Comparison of ENCODE assay signal across 12 cellular contexts in the genomic region with DNA sequence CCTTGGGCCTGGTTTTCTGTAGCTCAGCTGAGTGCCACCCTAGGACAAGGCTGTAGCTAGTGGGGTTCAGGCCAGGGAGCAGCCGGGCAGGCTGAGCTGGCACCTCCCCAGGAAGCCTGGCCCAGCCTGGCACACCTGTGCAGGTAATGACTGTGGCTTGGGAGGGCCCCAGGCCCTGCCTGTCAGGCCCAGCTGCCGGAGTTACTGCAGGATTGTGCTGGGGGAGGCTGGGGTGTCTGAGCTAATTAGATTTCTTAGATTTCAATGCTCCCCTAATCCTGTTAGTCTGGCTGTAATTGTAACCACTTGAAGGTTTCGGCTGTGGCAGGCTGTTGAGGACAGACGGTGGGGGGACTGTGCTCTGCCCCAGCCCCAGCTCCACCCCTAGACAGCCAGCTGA. TPM values are rescaled to one million over a fixed set of nuclear protein-coding genes. Genes with fewer than 3 reads are reported as not detected.
DNase-seq lines count a peak whose midpoint lies in the region; ATAC-seq, FAIRE-seq and TF ChIP-seq lines count a peak whose summit lies in the region.
"Had no signal": no experiment of that assay in that cellular context is flagged by ENCODE, and none has a peak within 500 bp of the region (broad histone marks: within the 10 kb centered on the region; RNA-seq: fewer than 3 reads in every experiment).

No MANE protein-coding gene starts in this region.

- no peak overlapping the region for H3K4me3 ChIP-seq in PC-9
- H3K4me3 ChIP-seq in gastroesophageal sphincter, result no peak overlapping the region
- peak overlapping the region in 1 of 4 donors; percentile 9 for H3K4me3 ChIP-seq in pancreas
- H3K4me3 ChIP-seq: tibial artery had no signal

- BruUV-seq in PC-9 (replicated peaks; lab: Mats Ljungman, UMichigan), result no TSS peak

- POLR2A ChIA-PET in PC-9 (lab: Charles Lee; ENCODE audit: unreplicated experiment), result interaction anchor here (0.5 to 0.7 kb wide), 3 partner anchors 13 to 88 kb away, joined by 3 to 22 read pairs (median 5); no protein-coding TSS in a partner anchor

- no peak for TF ChIP-seq POLR2A in gastroesophageal sphincter (IDR thresholded peaks at IDR 0.05)

- H3K4me1 ChIP-seq in PC-9 (replicated peaks; ENCODE audit: insufficient read depth) (peaks cover 82% of the 10 kb centered on the region), gastroesophageal sphincter (peaks cover 19 to 86% (median 76%) of the 10 kb centered on the region in 3 donors), pancreas (peaks cover 70 to 83% (median 71%) of the 10 kb centered on the region in 3 donors)

- WGBS in gastroesophageal sphincter (ENCODE audit: low coverage in 1 of 2), 2 donors, result no CpG with 5 or more reads among the region's 4 CpGs
- WGBS in pancreas, 2 donors, result 10 to 11% methylated on average over 4 of the region's 4 CpGs

- CTCF ChIA-PET in PC-9 (lab: Charles Lee), result no interaction called here

- peaks cover 54% of the 10 kb centered on the region for H4K20me1 ChIP-seq in PC-9 (ENCODE audit: insufficient read depth)

- FAIRE-seq in pancreas (lab: Jason Lieb, UNC), result no peak

- H3K27ac ChIP-seq in PC-9 (no peak overlapping the region), gastroesophageal sphincter (peak overlapping the region in 3 of 4 donors; percentile 92 to 99 (median 98)), pancreas (peak overlapping the region; percentile 52 to 94 (median 80))
- H3K27ac ChIP-seq: tibial artery had no signal

- no peak for ATAC-seq in gastroesophageal sphincter
- ATAC-seq in pancreas, result peak; percentile 53 to 60 (median 57)
- ATAC-seq in omental fat pad (ENCODE audit: low FRiP score), result no peak
- no peak for ATAC-seq in GM18511 (IDR thresholded peaks at IDR 0.05; ENCODE audit: unreplicated experiment)
- ATAC-seq: WTC11 had no signal

- H3F3A ChIP-seq in PC-9 (ENCODE audit: insufficient read depth, low read depth), result peaks cover 26% of the 10 kb centered on the region

- H3K9me3 ChIP-seq in PC-9 (ENCODE audit: insufficient read depth, low read depth) (no peaks in the 10 kb centered on the region), gastroesophageal sphincter (no peaks in the 10 kb centered on the region), pancreas (no peaks in the 10 kb centered on the region)
- H3K9me3 ChIP-seq: tibial artery had no signal

- no peak overlapping the region for H2AFZ ChIP-seq in PC-9

- intact Hi-C loops in PC-9 (cut with micrococcal nuclease; ENCODE audit: unreplicated experiment) (loop anchor here (5.0 to 10.0 kb wide), 2 partner anchors 38 to 860 kb away; no protein-coding TSS in a partner anchor), pancreas (cut with DNase I) (loop anchor here in 2 of 3 donors (5.0 to 10.0 kb wide), 3 partner anchors 38 to 120 kb away; no protein-coding TSS in a partner anchor)

- no peaks in the 10 kb centered on the region for H3K27me3 ChIP-seq in PC-9 (ENCODE audit: insufficient read depth, low read depth)
- H3K27me3 ChIP-seq in gastroesophageal sphincter, result no peaks in the 10 kb centered on the region
- H3K27me3 ChIP-seq in pancreas, result no peaks in the 10 kb centered on the region
- H3K27me3 ChIP-seq: tibial artery had no signal

- peaks cover 100% of the 10 kb centered on the region for H3K79me2 ChIP-seq in PC-9 (ENCODE audit: low read depth)

- DNase-seq in D341Med (ENCODE audit: low spot score), result peak; percentile 36
- DNase-seq in PC-9, result peak in 1 of 2 experiments; percentile 67
- peak; percentile 74 to 94 (median 86) for DNase-seq in pancreas
- DNase-seq in activated CD4-positive, alpha-beta T cell treated with anti-CD3 and anti-CD28 coated beads, Interleukin-2, amount 50 U/mL, for 4 hours, result no peak
- no peak for DNase-seq in omental fat pad (ENCODE audit: low spot score)
- DNase-seq in ureter (ENCODE audit: low spot score), result no peak
- DNase-seq: KBM-7, SIG-M5, tibial artery had no signal

- TF ChIP-seq CTCF in PC-9 (conservative IDR thresholded peaks at IDR 0.05) (no peak), gastroesophageal sphincter (IDR thresholded peaks at IDR 0.05) (no peak), pancreas (IDR thresholded peaks at IDR 0.05) (no peak), omental fat pad (IDR thresholded peaks at IDR 0.05) (no peak)

- H3K9me2 ChIP-seq in PC-9 (ENCODE audit: insufficient read depth), result no peaks in the 10 kb centered on the region

- H3K36me3 ChIP-seq in PC-9 (ENCODE audit: low read depth) (no peaks in the 10 kb centered on the region), gastroesophageal sphincter (no peaks in the 10 kb centered on the region), pancreas (no peaks in the 10 kb centered on the region)
- H3K36me3 ChIP-seq: tibial artery had no signal

- TF ChIP-seq EP300 in gastroesophageal sphincter (IDR thresholded peaks at IDR 0.05), result no peak

- H3K4me2 ChIP-seq in PC-9, result peak overlapping the region; percentile 19

RNA-seq across cellular contexts. Expression of a gene that starts 6.0 kb away (rescaled TPM):
- 47.6 and 48.5 TPM in 2 replicates for total RNA-seq in PC-9 (2021)
- total RNA-seq in gastroesophageal sphincter, result 10 to 100 TPM; 36.3 to 79.2 (median 67.1) TPM
- total RNA-seq in pancreas, result 10 to 100 TPM; 21.3 to 45.0 (median 23.5) TPM
- polyA plus RNA-seq in pancreas, result 10 to 100 TPM; 14.5 to 20.8 TPM
- total RNA-seq in omental fat pad, result 10 to 100 TPM; 24.2 to 64.8 (median 43.1) TPM
- 107 TPM for total RNA-seq in ureter

Comparison
In these comparisons a context has a peak if more than half of its experiments do, and no peak if none do; other contexts are left out.
1. DNase-seq: peak in D341Med (single experiment) and pancreas (6 of 6); none in activated CD4-positive, alpha-beta T cell treated with anti-CD3 and anti-CD28 coated beads, Interleukin-2, amount 50 U/mL, for 4 hours (0 of 2), omental fat pad (single experiment) and ureter (single experiment).
2. ATAC-seq: peak in pancreas (4 of 4); none in gastroesophageal sphincter (single experiment), omental fat pad (single experiment) and GM18511 (single experiment).